ENCODE assay signal across 16 cellular contexts in the genomic region with DNA sequence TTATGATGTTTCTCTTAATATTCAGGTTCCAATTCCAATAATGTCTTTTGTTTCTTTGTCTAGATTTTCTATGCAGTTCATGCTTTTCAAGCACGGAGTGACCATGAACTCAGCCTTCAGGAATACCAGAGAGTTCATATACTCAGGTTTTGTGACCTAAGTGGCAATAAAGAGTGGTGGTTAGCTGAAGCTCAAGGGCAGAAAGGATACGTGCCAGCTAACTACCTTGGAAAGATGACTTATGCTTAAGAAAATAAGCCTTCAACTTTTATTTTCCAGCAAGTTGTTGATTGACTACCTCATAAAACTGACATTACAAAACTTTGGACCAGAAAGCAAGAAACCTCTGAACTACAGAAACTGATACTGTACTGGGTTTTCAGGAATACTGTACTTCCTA. TPM values are rescaled to one million over a fixed set of nuclear protein-coding genes. Genes with fewer than 3 reads are reported as not detected.
A peak's percentile ranks its signal among the peaks of the same experiment; 100 is the strongest.
DNase-seq lines count a peak whose midpoint lies in the region; ATAC-seq, FAIRE-seq and TF ChIP-seq lines count a peak whose summit lies in the region.
"Had no signal": no experiment of that assay in that cellular context is flagged by ENCODE, and none has a peak within 500 bp of the region (broad histone marks: within the 10 kb centered on the region; RNA-seq: fewer than 3 reads in every experiment).

No MANE protein-coding gene starts in this region.

- H4K20me1 ChIP-seq in H1 (replicated peaks in 1 of 2; ENCODE audit: control insufficient read depth in 1 of 2, insufficient read depth in 2 of 2, low read length in 2 of 2), result peaks cover 0 to 1% of the 10 kb centered on the region in 2 experiments

- WGBS in H1 (ENCODE audit: extremely low coverage in 1 of 2, insufficient coverage in 1 of 2, insufficient read length in 1 of 2, insufficient replicate concordance in 2 of 2, low coverage in 1 of 2, low lambda C conversion rate in 2 of 2, missing lambda C conversion rate in 1 of 2), 2 experiments, result 89% methylated on average over 2 of the region's 2 CpGs; no CpG with 5 or more reads in 1 of the 2 experiments
- WGBS in transverse colon (ENCODE audit: low coverage in 1 of 2), 2 donors, result 43 to 50% methylated on average over 2 of the region's 2 CpGs

- H3K23me2 ChIP-seq in H1 (ENCODE audit: low read depth, low read length), result no peaks in the 10 kb centered on the region

- no peak overlapping the region for H2BK120ac ChIP-seq in H1 (replicated peaks; ENCODE audit: low read depth, low read length)

- no peaks in the 10 kb centered on the region for H3K79me1 ChIP-seq in H1 (ENCODE audit: low read depth, low read length)

- H3K4me2 ChIP-seq in H1 (ENCODE audit: insufficient read depth in 1 of 2, low read depth in 2 of 2, low read length in 2 of 2), result no peak overlapping the region

- intact Hi-C loops in transverse colon (cut with DNase I; ENCODE audit: low total_unique reads), result no loop called here

- H3K9me3 ChIP-seq in H1 (ENCODE audit: insufficient read depth in 2 of 2, low read depth in 1 of 2, low read length in 1 of 2), result no peaks in the 10 kb centered on the region
- no peaks in the 10 kb centered on the region for H3K9me3 ChIP-seq in transverse colon
- no peaks in the 10 kb centered on the region for H3K9me3 ChIP-seq in CD8-positive, alpha-beta memory T cell (ENCODE audit: low read length)
- H3K9me3 ChIP-seq: BE2C had no signal

- H3K27ac ChIP-seq in H1 (ENCODE audit: low read depth, low read length) (no peak overlapping the region), transverse colon (peak overlapping the region; percentile 10 to 38 (median 22)), RWPE1 (no peak overlapping the region)
- no peak overlapping the region for H3K27ac ChIP-seq in CD8-positive, alpha-beta memory T cell (ENCODE audit: low read depth, low read length)
- H3K27ac ChIP-seq: C4-2B, HL-60 had no signal

- no peak overlapping the region for H2AK5ac ChIP-seq in H1 (ENCODE audit: low read depth, low read length)

- in situ Hi-C loops in transverse colon (cut with MboI; ENCODE audit: low pct_ligation_motif_present in 1 of 4, low pct_unique_long_range_greater_than_20kb in 1 of 4, low sequenced_read_pairs in 3 of 4), result no loop called here

- H3K56ac ChIP-seq in H1 (replicated peaks; ENCODE audit: insufficient read length, low read depth, low read length), result no peak overlapping the region

- no peak overlapping the region for H3K9ac ChIP-seq in H1 (replicated peaks in 1 of 4; ENCODE audit: extremely low read depth in 1 of 4, low read depth in 3 of 4, low read length in 3 of 4)

- H3K4me1 ChIP-seq in H1 (replicated peaks in 1 of 4; ENCODE audit: control insufficient read depth in 3 of 4, insufficient read depth in 4 of 4, low read length in 3 of 4) (peaks cover 0 to 3% (median 0%) of the 10 kb centered on the region in 4 experiments; a peak in 1 of 7 replicates), transverse colon (peaks cover 0 to 26% (median 2%) of the 10 kb centered on the region in 4 donors)
- no peaks in the 10 kb centered on the region for H3K4me1 ChIP-seq in CD8-positive, alpha-beta memory T cell (ENCODE audit: insufficient read depth, low read length)
- H3K4me1 ChIP-seq: BE2C had no signal

- H4K8ac ChIP-seq in H1 (ENCODE audit: extremely low read depth, insufficient read depth, low read length), result no peak overlapping the region

- H3K79me2 ChIP-seq in H1 (ENCODE audit: control insufficient read depth in 1 of 2, insufficient read depth in 2 of 2, low read length in 2 of 2), result no peaks in the 10 kb centered on the region

- no peak overlapping the region for H2AFZ ChIP-seq in H1 (ENCODE audit: low read length)

- CTCF ChIA-PET in H1 (lab: Charles Lee; ENCODE audit: partially characterized antibody) (interaction anchor here (0.6 to 3.2 kb wide), 2 partner anchors 12 to 1406 kb away, joined by 3 to 19 read pairs; no protein-coding TSS in a partner anchor), RWPE1 (lab: Yijun Ruan, JAX) (no interaction called here)
- CTCF ChIA-PET in CD8-positive, alpha-beta memory T cell (lab: Charles Lee), result no interaction called here

- H3K27ac Mint-ChIP-seq in CD8-positive, alpha-beta memory T cell, result no peak overlapping the region
- H3K27ac Mint-ChIP-seq in activated naive CD8-positive, alpha-beta T cell treated with anti-CD3 and anti-CD28 coated beads, Interleukin-2, amount 50 U/mL, for 24 hours, result no peak overlapping the region
- H3K27ac Mint-ChIP-seq: CD4-positive, alpha-beta T cell; HFFc6 had no signal

- H3K27me3 Mint-ChIP-seq in CD8-positive, alpha-beta memory T cell, result peaks cover 0 to 3% of the 10 kb centered on the region in 2 donors
- no peaks in the 10 kb centered on the region for H3K27me3 Mint-ChIP-seq in activated naive CD8-positive, alpha-beta T cell treated with anti-CD3 and anti-CD28 coated beads, Interleukin-2, amount 50 U/mL, for 24 hours

- DNase-seq in M059J (ENCODE audit: low read depth) (peak; percentile 49), H1 (ENCODE audit: low read depth in 1 of 2, low spot score in 2 of 2) (no peak), left kidney (ENCODE audit: low read depth, low spot score) (peak; percentile 9), transverse colon (no peak), RWPE1 (ENCODE audit: low spot score) (no peak)
- DNase-seq in CD8-positive, alpha-beta memory T cell, result no peak
- DNase-seq in activated naive CD8-positive, alpha-beta T cell treated with anti-CD3 and anti-CD28 coated beads, Interleukin-2, amount 50 U/mL, for 24 hours, result no peak
- DNase-seq: BE2C; CD4-positive, alpha-beta T cell; DMS153; DMS79; GDM1; HCEC 1CT; HFFc6 had no signal

- POLR2A ChIA-PET in H1 (lab: Charles Lee; ENCODE audit: partially characterized antibody), result no interaction called here
- POLR2A ChIA-PET in CD8-positive, alpha-beta memory T cell (lab: Charles Lee), result no interaction called here
- POLR2A ChIA-PET in RWPE1 (lab: Yijun Ruan, JAX; ENCODE audit: low non-redundant PET), result no interaction called here

- H3K23ac ChIP-seq in H1 (ENCODE audit: insufficient read length), result no peak overlapping the region

- TF ChIP-seq CTCF in H1 (IDR thresholded peaks at IDR 0.05; ENCODE audit: control extremely low read depth in 1 of 3, insufficient read depth in 1 of 3, low read depth in 1 of 3, low read length in 3 of 3) (no peak), transverse colon (IDR thresholded peaks at IDR 0.05) (no peak), RWPE1 (conservative IDR thresholded peaks at IDR 0.05; ENCODE audit: low read depth) (no peak)

- H3K4me3 ChIP-seq in H1 (ENCODE audit: extremely low read depth in 1 of 4, insufficient read depth in 2 of 4, low read depth in 3 of 4, low read length in 4 of 4), result no peak overlapping the region
- H3K4me3 ChIP-seq in transverse colon, result no peak overlapping the region
- no peak overlapping the region for H3K4me3 ChIP-seq in CD8-positive, alpha-beta memory T cell (ENCODE audit: low read length)

- no peak overlapping the region for H2BK20ac ChIP-seq in H1 (ENCODE audit: low read length)

- H3K4me3 Mint-ChIP-seq in CD8-positive, alpha-beta memory T cell, result no peak overlapping the region
- no peak overlapping the region for H3K4me3 Mint-ChIP-seq in activated naive CD8-positive, alpha-beta T cell treated with anti-CD3 and anti-CD28 coated beads, Interleukin-2, amount 50 U/mL, for 24 hours
- H3K4me3 Mint-ChIP-seq: CD4-positive, alpha-beta T cell; HFFc6 had no signal

- H3K36me3 ChIP-seq in H1 (ENCODE audit: control insufficient read depth in 2 of 4, insufficient read depth in 4 of 4, low read length in 3 of 4) (peaks cover 0 to 2% (median under 1%) of the 10 kb centered on the region in 4 experiments; a peak in 1 of 8 replicates), transverse colon (peaks cover 0 to 12% (median 0%) of the 10 kb centered on the region in 4 donors)
- H3K36me3 ChIP-seq in CD8-positive, alpha-beta memory T cell (ENCODE audit: insufficient read depth, low read length), result no peaks in the 10 kb centered on the region

- no peaks in the 10 kb centered on the region for H3K9me3 Mint-ChIP-seq in CD8-positive, alpha-beta memory T cell
- no peaks in the 10 kb centered on the region for H3K9me3 Mint-ChIP-seq in activated naive CD8-positive, alpha-beta T cell treated with anti-CD3 and anti-CD28 coated beads, Interleukin-2, amount 50 U/mL, for 24 hours
- H3K9me3 Mint-ChIP-seq: CD4-positive, alpha-beta T cell; HFFc6 had no signal

- H4K91ac ChIP-seq in H1 (replicated peaks; ENCODE audit: insufficient read length, low read length), result peak overlapping the region; percentile 85

- H3K27me3 ChIP-seq in H1 (replicated peaks in 1 of 4; ENCODE audit: control insufficient read depth in 3 of 4, extremely low read depth in 1 of 4, insufficient read depth in 3 of 4, low read length in 3 of 4) (no peaks in the 10 kb centered on the region), transverse colon (no peaks in the 10 kb centered on the region)
- no peaks in the 10 kb centered on the region for H3K27me3 ChIP-seq in CD8-positive, alpha-beta memory T cell (ENCODE audit: insufficient read depth, low read length, poor library complexity, severe bottlenecking)
- H3K27me3 ChIP-seq: BE2C had no signal

- no peak overlapping the region for H3K4ac ChIP-seq in H1 (replicated peaks; ENCODE audit: insufficient read length, low read depth, low read length)

- H3K4me1 Mint-ChIP-seq in CD8-positive, alpha-beta memory T cell, result no peaks in the 10 kb centered on the region
- H3K4me1 Mint-ChIP-seq in activated naive CD8-positive, alpha-beta T cell treated with anti-CD3 and anti-CD28 coated beads, Interleukin-2, amount 50 U/mL, for 24 hours, result no peaks in the 10 kb centered on the region

- no peak overlapping the region for H3K18ac ChIP-seq in H1 (ENCODE audit: extremely low read depth, low read length)

- TF ChIP-seq EP300 in H1 (IDR thresholded peaks at IDR 0.05; ENCODE audit: borderline replicate concordance in 1 of 2, low read depth in 2 of 2, low read length in 2 of 2) (no peak), transverse colon (IDR thresholded peaks at IDR 0.05; ENCODE audit: low read depth) (no peak)

- peaks cover 0 to 9% (median 3%) of the 10 kb centered on the region in 3 donors for H3K36me3 Mint-ChIP-seq in CD8-positive, alpha-beta memory T cell
- peaks cover 7% of the 10 kb centered on the region for H3K36me3 Mint-ChIP-seq in activated naive CD8-positive, alpha-beta T cell treated with anti-CD3 and anti-CD28 coated beads, Interleukin-2, amount 50 U/mL, for 24 hours (ENCODE audit: low read depth)

- no peak overlapping the region for H2BK5ac ChIP-seq in H1 (ENCODE audit: low read depth, low read length)

- H2BK15ac ChIP-seq in H1 (ENCODE audit: low read length), result no peak overlapping the region

- TF ChIP-seq POLR2A in H1 (IDR thresholded peaks at IDR 0.05; ENCODE audit: control extremely low read depth in 1 of 2, low read depth in 2 of 2, low read length in 2 of 2), result no peak
- TF ChIP-seq POLR2A in transverse colon (IDR thresholded peaks at IDR 0.05), result no peak

- ATAC-seq in activated naive CD8-positive, alpha-beta T cell treated with anti-CD3 and anti-CD28 coated beads, Interleukin-2, amount 50 U/mL, for 24 hours, result no peak

- TF ChIP-seq RAD21 in H1 (IDR thresholded peaks at IDR 0.05 in 1 of 2, conservative IDR thresholded peaks at IDR 0.05 in 1 of 2; ENCODE audit: low read depth in 2 of 2, low read length in 2 of 2), result no peak

- no peak overlapping the region for H3K14ac ChIP-seq in H1 (ENCODE audit: insufficient read length)

- no peak overlapping the region for H2BK12ac ChIP-seq in H1 (ENCODE audit: low read depth, low read length)

- no peak overlapping the region for H4K5ac ChIP-seq in H1 (ENCODE audit: insufficient read length, low read depth, low read length)

- FAIRE-seq in H1 (lab: Jason Lieb, UNC), result no peak

RNA-seq across cellular contexts. Expression of a gene that starts 30.8 kb away (rescaled TPM):
- total RNA-seq in M059J (2014; rRNA removed; shearing (Covaris generic)), result 11.6 and 16.3 TPM in 2 replicates
- 13.8 and 14.1 TPM in 2 replicates for total RNA-seq in H1 (2021; fragmentation: NEBNext Ultra II Directional; extraction: Animal tissue kit (Norgen Biotek cat#: 25700))
- 8.3 and 12.3 TPM in 2 replicates for polyA plus RNA-seq in H1 (2011; rRNA removed)
- 14.5 TPM for polyA plus RNA-seq in H1 (2011; cell fraction: cytosol; rRNA removed)
- 9.3 TPM for polyA plus RNA-seq in H1 (2011; cell fraction: nucleus; rRNA removed)
- 11.1 to 15.4 TPM (median 11.9 TPM) in 4 replicates for polyA plus RNA-seq in H1 (2012, experiment 1 of 2)
- 1.4 TPM for polyA plus RNA-seq in H1 (2012, experiment 2 of 2)
- 16.1 TPM for polyA plus RNA-seq in H1 (2013, experiment 1 of 2)
- 14.7 TPM for polyA plus RNA-seq in H1 (2013, experiment 2 of 2)
- 16.4 and 20.5 TPM in 2 replicates for polyA minus RNA-seq in H1 (2011; rRNA and poly(A)+ RNA removed)
- polyA minus RNA-seq in H1 (2011; cell fraction: cytosol; rRNA and poly(A)+ RNA removed), result 5.7 TPM
- 32.5 TPM for polyA minus RNA-seq in H1 (2011; cell fraction: nucleus; rRNA and poly(A)+ RNA removed)
- total RNA-seq in transverse colon, result 10 to 100 TPM in 3 of 4 donors, 1 to 10 TPM in 1; 4.5 to 37.0 (median 22.0) TPM
- total RNA-seq in CD8-positive, alpha-beta memory T cell, result 10 to 100 TPM; 20.2 to 21.8 TPM
- 27.3 TPM for polyA plus RNA-seq in CD8-positive, alpha-beta memory T cell

RNA-seq across cellular contexts. Expression of a gene that starts 30.9 kb away (rescaled TPM):
- 13.7 and 15.4 TPM in 2 replicates for total RNA-seq in M059J (2014; rRNA removed; shearing (Covaris generic))
- 22.0 and 24.6 TPM in 2 replicates for total RNA-seq in H1 (2021; fragmentation: NEBNext Ultra II Directional; extraction: Animal tissue kit (Norgen Biotek cat#: 25700))
- polyA plus RNA-seq in H1 (2011; rRNA removed), result 7.2 and 8.5 TPM in 2 replicates
- polyA plus RNA-seq in H1 (2011; cell fraction: cytosol; rRNA removed), result 13.5 TPM
- polyA plus RNA-seq in H1 (2011; cell fraction: nucleus; rRNA removed), result 9.8 TPM
- polyA plus RNA-seq in H1 (2012, experiment 1 of 2), result 9.1 to 19.2 TPM (median 12.6 TPM) in 4 replicates
- polyA plus RNA-seq in H1 (2012, experiment 2 of 2), result 1.7 TPM
- polyA plus RNA-seq in H1 (2013, experiment 1 of 2), result 13.2 TPM
- 12.5 TPM for polyA plus RNA-seq in H1 (2013, experiment 2 of 2)
- 28.5 and 37.2 TPM in 2 replicates for polyA minus RNA-seq in H1 (2011; rRNA and poly(A)+ RNA removed)
- polyA minus RNA-seq in H1 (2011; cell fraction: cytosol; rRNA and poly(A)+ RNA removed), result 18.2 TPM
- polyA minus RNA-seq in H1 (2011; cell fraction: nucleus; rRNA and poly(A)+ RNA removed), result 58.3 TPM
- 10 to 100 TPM in 1 of 4 donors, 1 to 10 TPM in 2, under 1 TPM in 1; 0.40 to 11.1 (median 8.4) TPM for total RNA-seq in transverse colon
- 10 to 100 TPM; 20.5 to 22.4 TPM for total RNA-seq in CD8-positive, alpha-beta memory T cell
- polyA plus RNA-seq in CD8-positive, alpha-beta memory T cell, result 3.2 TPM

Comparison
In these comparisons a context has a peak if more than half of its experiments do, and no peak if none do; other contexts are left out.
1. DNase-seq: peak in M059J (single experiment) and left kidney (single experiment); none in H1 (0 of 2), transverse colon (single experiment), CD8-positive, alpha-beta memory T cell (0 of 5), activated naive CD8-positive, alpha-beta T cell treated with anti-CD3 and anti-CD28 coated beads, Interleukin-2, amount 50 U/mL, for 24 hours (single experiment) and RWPE1 (single experiment).
2. H3K27ac ChIP-seq: peak in transverse colon (4 of 4); none in H1 (single experiment), CD8-positive, alpha-beta memory T cell (single experiment) and RWPE1 (single experiment).